In the genomic region with DNA sequence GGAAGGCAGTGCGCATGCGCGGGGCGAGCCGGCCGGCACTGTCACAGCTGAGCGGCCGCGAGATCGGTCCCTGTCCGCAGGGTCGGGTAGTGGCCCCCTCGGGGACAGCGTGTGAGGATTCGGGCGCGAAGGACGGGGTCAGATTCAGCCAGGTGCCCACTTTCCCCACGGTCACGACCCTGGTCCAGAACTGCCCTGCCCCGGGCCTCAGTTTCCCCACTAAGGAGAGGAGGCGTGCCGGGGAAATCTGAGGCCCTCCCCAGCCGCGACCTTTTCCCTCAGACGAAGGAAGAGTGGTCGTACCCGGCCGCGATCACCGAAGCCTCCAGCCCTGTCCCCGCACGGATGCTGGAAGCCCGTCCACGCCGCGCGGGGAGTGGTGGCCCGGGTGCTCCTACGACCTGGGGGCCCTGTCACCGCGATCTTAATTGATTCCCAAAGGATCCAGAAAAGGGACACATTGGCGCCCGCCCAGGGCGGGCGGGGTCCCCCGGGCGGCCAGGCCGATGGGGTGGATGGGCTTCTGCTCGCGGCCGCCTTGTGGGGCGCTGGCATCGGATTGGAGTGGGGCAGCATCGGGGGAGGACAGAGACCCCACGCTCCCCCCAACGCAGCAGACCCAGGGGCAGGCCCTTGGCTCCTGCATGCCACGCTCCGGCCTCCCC, we compare ENCODE assay signal across 9 cellular contexts. TPM values are rescaled to one million over a fixed set of nuclear protein-coding genes. Genes with fewer than 3 reads are reported as not detected.
DNase-seq lines count a peak whose midpoint lies in the region; ATAC-seq and TF ChIP-seq lines count a peak whose summit lies in the region.
"Had no signal": no experiment of that assay in that cellular context is flagged by ENCODE, and none has a peak within 500 bp of the region (broad histone marks: within the 10 kb centered on the region; RNA-seq: fewer than 3 reads in every experiment).

No MANE protein-coding gene starts in this region.

- H3K9me3 Mint-ChIP-seq in activated CD8-positive, alpha-beta T cell treated with anti-CD3 and anti-CD28 coated beads for 36 hours = no peaks in the 10 kb centered on the region
- no peaks in the 10 kb centered on the region for H3K9me3 Mint-ChIP-seq in stimulated activated effector memory CD8-positive, alpha-beta T cell treated with anti-CD3 and anti-CD28 coated beads, Interleukin-12 subunit alpha, Interleukin-12 subunit beta, amount 100 ng/mL, for 72 hours

- H3K79me2 ChIP-seq in HCT116 (ENCODE audit: insufficient read depth, low read length) = no peaks in the 10 kb centered on the region

- H3K4me1 ChIP-seq in HCT116 (ENCODE audit: control insufficient read depth in 1 of 2, insufficient read depth in 2 of 2, low read length in 2 of 2) (peaks cover 6 to 29% of the 10 kb centered on the region in 2 experiments), right cardiac atrium (ENCODE audit: control insufficient read depth, insufficient read depth, low read length) (no peaks in the 10 kb centered on the region)

- no peak for TF ChIP-seq RAD21 in HCT116 (IDR thresholded peaks at IDR 0.05; ENCODE audit: low read depth)

- H3K4me3 Mint-ChIP-seq in activated CD8-positive, alpha-beta T cell treated with anti-CD3 and anti-CD28 coated beads for 36 hours = peak overlapping the region; percentile 78
- H3K4me3 Mint-ChIP-seq in stimulated activated effector memory CD8-positive, alpha-beta T cell treated with anti-CD3 and anti-CD28 coated beads, Interleukin-12 subunit alpha, Interleukin-12 subunit beta, amount 100 ng/mL, for 72 hours = peak overlapping the region; percentile 70

- ATAC-seq in HCT116 (peak; percentile 1; the same call in 1 of the 2 replicates), right cardiac atrium (peak; percentile 27 to 34), HG03139 (IDR thresholded peaks at IDR 0.05; ENCODE audit: unreplicated experiment) (no peak), GM21576 (IDR thresholded peaks at IDR 0.05; ENCODE audit: unreplicated experiment) (no peak)
- no peak for ATAC-seq in activated CD8-positive, alpha-beta T cell treated with anti-CD3 and anti-CD28 coated beads for 36 hours
- no peak for ATAC-seq in stimulated activated effector memory CD8-positive, alpha-beta T cell treated with anti-CD3 and anti-CD28 coated beads, Interleukin-12 subunit alpha, Interleukin-12 subunit beta, amount 100 ng/mL, for 72 hours

- H3K27me3 ChIP-seq in HCT116 (ENCODE audit: insufficient read depth, low read length) (no peaks in the 10 kb centered on the region), right cardiac atrium (ENCODE audit: control insufficient read depth, insufficient read depth) (no peaks in the 10 kb centered on the region)

- H3K27ac Mint-ChIP-seq in activated CD8-positive, alpha-beta T cell treated with anti-CD3 and anti-CD28 coated beads for 36 hours = no peak overlapping the region
- peak overlapping the region; percentile 93 for H3K27ac Mint-ChIP-seq in stimulated activated effector memory CD8-positive, alpha-beta T cell treated with anti-CD3 and anti-CD28 coated beads, Interleukin-12 subunit alpha, Interleukin-12 subunit beta, amount 100 ng/mL, for 72 hours

- H3K4me3 ChIP-seq in HCT116 (replicated peaks in 1 of 2; ENCODE audit: low read depth in 1 of 2, low read length in 2 of 2) (peak overlapping the region; percentile 59 to 79), right cardiac atrium (ENCODE audit: low read length) (peak overlapping the region; percentile 43)

- H3K9ac ChIP-seq in HCT116 (ENCODE audit: low read length) = peak overlapping the region; percentile 97

- H3K9me2 ChIP-seq in HCT116 (ENCODE audit: insufficient read depth) = no peaks in the 10 kb centered on the region

- TF ChIP-seq CTCF in HCT116 (IDR thresholded peaks at IDR 0.05 in 2 of 3, conservative IDR thresholded peaks at IDR 0.05 in 1 of 3; ENCODE audit: borderline replicate concordance in 1 of 3, insufficient read depth in 1 of 3, low read depth in 2 of 3, low read length in 2 of 3) = no peak
- no peak for TF ChIP-seq CTCF in activated CD8-positive, alpha-beta T cell treated with anti-CD3 and anti-CD28 coated beads for 36 hours (IDR thresholded peaks at IDR 0.05)

- no TSS peak for BruUV-seq in HCT116 (replicated peaks; lab: Mats Ljungman, UMichigan)

- H3K4me1 Mint-ChIP-seq in activated CD8-positive, alpha-beta T cell treated with anti-CD3 and anti-CD28 coated beads for 36 hours (ENCODE audit: low read depth) = peaks cover 7% of the 10 kb centered on the region
- H3K4me1 Mint-ChIP-seq in stimulated activated effector memory CD8-positive, alpha-beta T cell treated with anti-CD3 and anti-CD28 coated beads, Interleukin-12 subunit alpha, Interleukin-12 subunit beta, amount 100 ng/mL, for 72 hours = peaks cover 21% of the 10 kb centered on the region

- no peaks in the 10 kb centered on the region for H3K36me3 ChIP-seq in HCT116 (ENCODE audit: control insufficient read depth in 1 of 2, insufficient read depth in 2 of 2, low read length in 2 of 2)

- DNase-seq in HCT116 (ENCODE audit: low read depth, low spot score) (no peak), right cardiac atrium (peak in 2 of 3 donors; percentile 37 to 73), NCI-H526 treated with DMSO at 0.1 percent for 48 hours (lab: John Stamatoyannopoulos, UW) (no peak), UCSD-AML1 (lab: John Stamatoyannopoulos, UW; ENCODE audit: unreplicated experiment) (no peak)
- no peak for DNase-seq in activated CD8-positive, alpha-beta T cell treated with anti-CD3 and anti-CD28 coated beads for 36 hours
- DNase-seq in stimulated activated effector memory CD8-positive, alpha-beta T cell treated with anti-CD3 and anti-CD28 coated beads, Interleukin-12 subunit alpha, Interleukin-12 subunit beta, amount 100 ng/mL, for 72 hours (ENCODE audit: low spot score in 2 of 2) = no peak

- 12% methylated on average over 59 of the region's 59 CpGs for WGBS in right cardiac atrium

- H3K27ac ChIP-seq in HCT116 (ENCODE audit: low read depth, low read length) (no peak overlapping the region; the same call in 1 of the 2 replicates), right cardiac atrium (ENCODE audit: low read length) (peak overlapping the region; percentile 48)

- CTCF ChIA-PET in HCT116 (lab: Charles Lee) = interaction anchor here (1.3 kb wide), 1 partner anchor 70 kb away, joined by 10 read pairs; no protein-coding TSS in a partner anchor
- CTCF ChIA-PET in activated CD8-positive, alpha-beta T cell treated with anti-CD3 and anti-CD28 coated beads for 36 hours (lab: Charles Lee) = interaction anchor here (2.5 kb wide), 1 partner anchor 70 kb away, joined by 12 read pairs; no protein-coding TSS in a partner anchor

- no peaks in the 10 kb centered on the region for H4K20me1 ChIP-seq in HCT116 (ENCODE audit: insufficient read depth)

- no peak overlapping the region for H2AFZ ChIP-seq in HCT116 (ENCODE audit: low read depth, low read length, poor library complexity, severe bottlenecking)

- peak overlapping the region; percentile 95 for H3K4me2 ChIP-seq in HCT116 (ENCODE audit: low read length)

- TF ChIP-seq POLR2A in HCT116 (IDR thresholded peaks at IDR 0.05; ENCODE audit: borderline replicate concordance, extremely low read depth, insufficient read depth, insufficient read length) = no peak

- POLR2A ChIA-PET in HCT116 (lab: Charles Lee) = interaction anchor here (0.9 kb wide), 1 partner anchor 105 kb away, joined by 3 read pairs; no protein-coding TSS in a partner anchor
- POLR2A ChIA-PET in activated CD8-positive, alpha-beta T cell treated with anti-CD3 and anti-CD28 coated beads for 36 hours (lab: Charles Lee) = interaction anchor here (0.6 to 1.3 kb wide), 3 partner anchors 8 to 470 kb away, joined by 3 read pairs; no protein-coding TSS in a partner anchor

- H3K9me3 ChIP-seq in HCT116 (ENCODE audit: control insufficient read depth in 1 of 2, insufficient read depth in 1 of 2, low read depth in 1 of 2, low read length in 2 of 2) (no peaks in the 10 kb centered on the region), right cardiac atrium (ENCODE audit: control insufficient read depth, low read length) (no peaks in the 10 kb centered on the region)

- H3K27me3 Mint-ChIP-seq in activated CD8-positive, alpha-beta T cell treated with anti-CD3 and anti-CD28 coated beads for 36 hours = peaks cover 3% of the 10 kb centered on the region

- RAD21 ChIA-PET in HCT116 (lab: Charles Lee; ENCODE audit: low non-redundant PET in 1 of 2, low total read pairs in 2 of 2, uncharacterized antibody in 2 of 2, unreplicated experiment in 2 of 2) = no interaction called here

- intact Hi-C loops in HCT116 (cut with micrococcal nuclease) (loop anchor here (5.0 kb wide), 1 partner anchor 68 kb away; no protein-coding TSS in a partner anchor), right cardiac atrium (cut with DNase I) (loop anchor here in 2 of 4 donors (5.0 to 10.0 kb wide), 2 partner anchors 67 to 199 kb away; partner anchors contain the start of gene ADCY9 (in 1 of the 2))
- intact Hi-C loops in activated CD8-positive, alpha-beta T cell treated with anti-CD3 and anti-CD28 coated beads for 36 hours (cut with micrococcal nuclease) = no loop called here

- no peaks in the 10 kb centered on the region for H3K36me3 Mint-ChIP-seq in activated CD8-positive, alpha-beta T cell treated with anti-CD3 and anti-CD28 coated beads for 36 hours (ENCODE audit: low read depth)
- peaks cover 19% of the 10 kb centered on the region for H3K36me3 Mint-ChIP-seq in stimulated activated effector memory CD8-positive, alpha-beta T cell treated with anti-CD3 and anti-CD28 coated beads, Interleukin-12 subunit alpha, Interleukin-12 subunit beta, amount 100 ng/mL, for 72 hours

TF ChIP-seq in HCT116, 20 proteins besides CTCF, POLR2A, EP300 and RAD21 (continues in another document):
- no peak for TF ChIP-seq EZH2phosphoT487 (IDR thresholded peaks at IDR 0.05; ENCODE audit: borderline replicate concordance)
- TF ChIP-seq SP1 (IDR thresholded peaks at IDR 0.05; ENCODE audit: low read depth) = no peak
- TF ChIP-seq YY1 (IDR thresholded peaks at IDR 0.05; ENCODE audit: extremely low read depth, insufficient replicate concordance, low read depth, low read length) = no peak
- TF ChIP-seq CBX3 (IDR thresholded peaks at IDR 0.05; ENCODE audit: low read depth) = no peak
- TF ChIP-seq, protein P1, sequence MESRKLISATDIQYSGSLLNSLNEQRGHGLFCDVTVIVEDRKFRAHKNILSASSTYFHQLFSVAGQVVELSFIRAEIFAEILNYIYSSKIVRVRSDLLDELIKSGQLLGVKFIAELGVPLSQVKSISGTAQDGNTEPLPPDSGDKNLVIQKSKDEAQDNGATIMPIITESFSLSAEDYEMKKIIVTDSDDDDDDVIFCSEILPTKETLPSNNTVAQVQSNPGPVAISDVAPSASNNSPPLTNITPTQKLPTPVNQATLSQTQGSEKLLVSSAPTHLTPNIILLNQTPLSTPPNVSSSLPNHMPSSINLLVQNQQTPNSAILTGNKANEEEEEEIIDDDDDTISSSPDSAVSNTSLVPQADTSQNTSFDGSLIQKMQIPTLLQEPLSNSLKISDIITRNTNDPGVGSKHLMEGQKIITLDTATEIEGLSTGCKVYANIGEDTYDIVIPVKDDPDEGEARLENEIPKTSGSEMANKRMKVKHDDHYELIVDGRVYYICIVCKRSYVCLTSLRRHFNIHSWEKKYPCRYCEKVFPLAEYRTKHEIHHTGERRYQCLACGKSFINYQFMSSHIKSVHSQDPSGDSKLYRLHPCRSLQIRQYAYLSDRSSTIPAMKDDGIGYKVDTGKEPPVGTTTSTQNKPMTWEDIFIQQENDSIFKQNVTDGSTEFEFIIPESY (IDR thresholded peaks at IDR 0.05; ENCODE audit: extremely low read depth, insufficient replicate concordance, low read length) = no peak

RNA-seq across cellular contexts. Expression of gene SRL, which starts 57.7 kb away (rescaled TPM):
- total RNA-seq in HCT116 (2021; ENCODE audit: unreplicated experiment) = not detected
- 0.03 TPM in 1 of 2 replicates, not detected in the other for polyA plus RNA-seq in HCT116 (2012)
- not detected for total RNA-seq in activated CD8-positive, alpha-beta T cell treated with anti-CD3 and anti-CD28 coated beads for 36 hours
- 100 to 1,000 TPM; 338 to 395 (median 359) TPM for total RNA-seq in right cardiac atrium
- 255 TPM for polyA plus RNA-seq in right cardiac atrium
- total RNA-seq: T-helper 1 cell treated with Interleukin-12 subunit alpha and Interleukin-12 subunit beta and Interleukin-4 antibody, amounts not matched to agents 30 ng/mL and 1 ng/mL, for 36 hours had no signal

Comparison
In these comparisons a context has a peak if more than half of its experiments do, and no peak if none do; other contexts are left out.
1. ATAC-seq: peak in HCT116 (single experiment) and right cardiac atrium (2 of 2); none in activated CD8-positive, alpha-beta T cell treated with anti-CD3 and anti-CD28 coated beads for 36 hours (single experiment), stimulated activated effector memory CD8-positive, alpha-beta T cell treated with anti-CD3 and anti-CD28 coated beads, Interleukin-12 subunit alpha, Interleukin-12 subunit beta, amount 100 ng/mL, for 72 hours (single experiment), HG03139 (single experiment) and GM21576 (single experiment).
2. DNase-seq: peak in right cardiac atrium (2 of 3); none in HCT116 (single experiment), activated CD8-positive, alpha-beta T cell treated with anti-CD3 and anti-CD28 coated beads for 36 hours (single experiment), stimulated activated effector memory CD8-positive, alpha-beta T cell treated with anti-CD3 and anti-CD28 coated beads, Interleukin-12 subunit alpha, Interleukin-12 subunit beta, amount 100 ng/mL, for 72 hours (0 of 2), NCI-H526 treated with DMSO at 0.1 percent for 48 hours (single experiment) and UCSD-AML1 (single experiment).
3. RNA of gene SRL, which starts 57.7 kb away (total RNA-seq): 338 to 395 TPM in right cardiac atrium; not detected in HCT116 (single experiment) and not detected in activated CD8-positive, alpha-beta T cell treated with anti-CD3 and anti-CD28 coated beads for 36 hours; every median in the first group is over 100 times any median in the second.